8 cellular contexts compared by ENCODE assay signal in the genomic region with DNA sequence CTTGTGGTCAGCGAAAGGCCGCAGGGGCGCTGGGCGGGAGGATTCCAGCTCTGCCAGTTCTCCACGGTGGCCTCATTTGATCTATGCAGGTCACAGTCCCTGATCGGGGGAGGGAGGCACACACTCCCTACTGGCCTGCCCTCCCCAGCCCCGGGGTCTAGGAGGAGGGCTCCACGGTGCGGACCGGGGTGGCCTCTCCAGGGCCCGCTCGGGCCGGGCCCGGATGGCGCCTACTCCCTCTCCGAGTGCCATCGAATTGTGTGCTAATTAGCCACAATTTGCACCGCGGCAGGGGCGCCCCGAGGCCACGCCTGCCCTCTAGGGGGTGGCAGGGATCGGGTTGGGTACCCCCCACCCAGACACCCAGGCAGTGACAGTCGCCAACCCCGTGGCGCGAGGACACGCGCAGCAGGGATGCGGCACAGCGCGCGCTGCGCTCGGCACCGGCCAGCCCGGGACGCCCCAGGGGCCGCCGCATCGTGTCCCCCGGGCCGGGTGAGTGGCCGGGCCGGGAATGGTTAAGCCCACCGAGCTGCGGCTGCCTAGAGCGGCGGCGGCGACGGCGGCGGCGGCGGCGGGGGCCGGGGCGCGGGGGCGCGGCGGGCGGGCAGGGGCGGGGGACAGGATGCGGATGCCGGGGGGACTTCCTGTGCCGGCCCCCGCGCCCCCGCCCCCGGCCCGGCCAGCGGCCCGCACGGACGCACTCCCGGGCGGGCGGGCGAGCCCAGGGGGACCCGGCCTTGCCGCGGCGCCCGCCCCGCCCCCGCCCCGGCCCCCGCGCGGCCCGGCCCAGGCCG. TPM values are rescaled to one million over a fixed set of nuclear protein-coding genes. Genes with fewer than 3 reads are reported as not detected.
DNase-seq lines count a peak whose midpoint lies in the region; ATAC-seq and TF ChIP-seq lines count a peak whose summit lies in the region.

A gene (plus strand): TSS at position 670 of the 797 bp plus-strand sequence. CDS start 565 bp downstream, outside the sequence.

- ATAC-seq in activated T-cell treated with anti-CD3 and anti-CD28 coated beads, Interleukin-2, amount 50 U/mL, for 72 hours (replicated peaks in 1 of 2), result peak; percentile 55 to 67
- ATAC-seq in Right ventricle myocardium superior (ENCODE audit: poor library complexity), result peak; percentile 47

- peak within 1 kb of the TSS; percentile 80 to 82 for H3K4me3 Mint-ChIP-seq in activated T-cell treated with anti-CD3 and anti-CD28 coated beads, Interleukin-2, amount 50 U/mL, for 72 hours
- H3K4me3 Mint-ChIP-seq in progenitor cell of endocrine pancreas (ENCODE audit: low read depth), result peak within 1 kb of the TSS; percentile 75

- H3K9me3 Mint-ChIP-seq in activated T-cell treated with anti-CD3 and anti-CD28 coated beads, Interleukin-2, amount 50 U/mL, for 72 hours, result no peaks in the 10 kb centered on the region
- H3K9me3 Mint-ChIP-seq in progenitor cell of endocrine pancreas (ENCODE audit: low read depth), result no peaks in the 10 kb centered on the region

- intact Hi-C loops in Right ventricle myocardium superior (cut with DNase I), result no loop called here

- peak within 1 kb of the TSS; percentile 92 for H3K27ac Mint-ChIP-seq in activated T-cell treated with anti-CD3 and anti-CD28 coated beads, Interleukin-2, amount 50 U/mL, for 72 hours
- H3K27ac Mint-ChIP-seq in progenitor cell of endocrine pancreas, result peak within 1 kb of the TSS; percentile 89

- DNase-seq in DMS 273 (lab: John Stamatoyannopoulos, UW; ENCODE audit: unreplicated experiment), result peak; percentile 58
- DNase-seq in DMS 273 treated with DMSO at 0.1 percent for 48 hours (lab: John Stamatoyannopoulos, UW), result no peak
- DNase-seq in activated T-cell treated with anti-CD3 and anti-CD28 coated beads, Interleukin-2, amount 50 U/mL, for 72 hours, result peak; percentile 17 to 24
- DNase-seq in Right ventricle myocardium superior, result no peak
- DNase-seq in progenitor cell of endocrine pancreas (ENCODE audit: low spot score, unreplicated experiment), result peak; percentile 34
- DNase-seq in NCI-H2029 (lab: John Stamatoyannopoulos, UW), result no peak
- DNase-seq in NOMO-1 treated with dmso at 0.1 percent for 144 hours (lab: John Stamatoyannopoulos, UW; ENCODE audit: unreplicated experiment), result no peak
- no peak for DNase-seq in DMS114 treated with DMSO at 0.1 percent for 48 hours (lab: John Stamatoyannopoulos, UW; ENCODE audit: unreplicated experiment)

- no peaks in the 10 kb centered on the region for H3K36me3 Mint-ChIP-seq in activated T-cell treated with anti-CD3 and anti-CD28 coated beads, Interleukin-2, amount 50 U/mL, for 72 hours (ENCODE audit: insufficient read depth in 2 of 2)
- no peaks in the 10 kb centered on the region for H3K36me3 Mint-ChIP-seq in progenitor cell of endocrine pancreas (ENCODE audit: insufficient read depth)

- peaks cover 6% of the 10 kb centered on the region for H3K27me3 Mint-ChIP-seq in activated T-cell treated with anti-CD3 and anti-CD28 coated beads, Interleukin-2, amount 50 U/mL, for 72 hours (ENCODE audit: low read depth)
- H3K27me3 Mint-ChIP-seq in progenitor cell of endocrine pancreas, result no peaks in the 10 kb centered on the region

- TF ChIP-seq CTCF in progenitor cell of endocrine pancreas (IDR thresholded peaks at IDR 0.05; ENCODE audit: unreplicated experiment), result peak; percentile 16

- peaks cover 15% of the 10 kb centered on the region for H3K4me1 Mint-ChIP-seq in activated T-cell treated with anti-CD3 and anti-CD28 coated beads, Interleukin-2, amount 50 U/mL, for 72 hours (ENCODE audit: low read depth)
- peaks cover 6% of the 10 kb centered on the region for H3K4me1 Mint-ChIP-seq in progenitor cell of endocrine pancreas (ENCODE audit: low read depth)

RNA-seq across cellular contexts. Expression of the gene that starts here (rescaled TPM):
- total RNA-seq in activated T-cell treated with anti-CD3 and anti-CD28 coated beads, Interleukin-2, amount 50 U/mL, for 72 hours, result 1 to 10 TPM; 3.2 to 4.0 TPM
- total RNA-seq in Right ventricle myocardium superior (10.7 TPM), progenitor cell of endocrine pancreas (13.7 and 14.3 TPM in 2 replicates)

Comparison
In these comparisons a context has a peak if more than half of its experiments do, and no peak if none do; other contexts are left out.
1. DNase-seq: peak in DMS 273 (single experiment), activated T-cell treated with anti-CD3 and anti-CD28 coated beads, Interleukin-2, amount 50 U/mL, for 72 hours (2 of 2) and progenitor cell of endocrine pancreas (single experiment); none in DMS 273 treated with DMSO at 0.1 percent for 48 hours (single experiment), Right ventricle myocardium superior (single experiment), NCI-H2029 (single experiment), NOMO-1 treated with dmso at 0.1 percent for 144 hours (single experiment) and DMS114 treated with DMSO at 0.1 percent for 48 hours (single experiment).